In the genomic region with DNA sequence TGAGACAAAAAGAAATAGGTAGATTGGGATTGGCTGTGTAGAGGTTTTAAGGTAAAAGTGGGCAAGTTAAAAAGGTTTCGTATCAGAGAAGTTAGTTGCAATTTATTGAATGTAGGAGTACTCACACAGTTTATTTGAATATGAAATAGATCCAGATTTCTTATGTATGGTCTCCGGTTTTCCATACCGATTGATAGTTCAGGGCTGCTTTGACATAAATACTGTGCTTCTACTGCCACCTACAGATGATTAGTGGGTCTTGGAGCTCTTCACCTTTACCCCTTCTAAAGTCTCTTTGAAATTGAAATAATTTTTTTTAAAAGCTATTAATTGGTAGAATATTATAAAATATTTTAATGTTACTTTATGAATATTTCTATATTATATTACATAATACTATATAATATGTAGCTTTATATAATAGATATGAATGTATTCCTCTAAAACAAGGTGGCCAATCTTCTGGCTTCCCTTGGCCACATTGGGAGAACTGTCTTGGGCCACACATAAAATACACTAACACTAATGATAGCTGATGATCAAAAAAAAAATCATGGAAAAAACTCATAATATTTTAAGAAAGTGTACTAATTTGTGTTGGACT, we compare ENCODE assay signal across 7 cellular contexts. TPM values are rescaled to one million over a fixed set of nuclear protein-coding genes. Genes with fewer than 3 reads are reported as not detected.
DNase-seq lines count a peak whose midpoint lies in the region; ATAC-seq and TF ChIP-seq lines count a peak whose summit lies in the region.

No MANE protein-coding gene starts in this region.

- peak; percentile 75 for TF ChIP-seq CTCF in DND-41 (IDR thresholded peaks at IDR 0.05; ENCODE audit: borderline replicate concordance, extremely low read depth, low read length, poor library complexity, severe bottlenecking)
- TF ChIP-seq CTCF in HFFc6 (IDR thresholded peaks at IDR 0.05), result peak; percentile 83
- TF ChIP-seq CTCF in breast epithelium (IDR thresholded peaks at IDR 0.05), result peak in 2 of 3 donors; percentile 51 to 60
- TF ChIP-seq CTCF in left lung (IDR thresholded peaks at IDR 0.05), result peak; percentile 45 to 61

- H3K27me3 Mint-ChIP-seq in HFFc6 (ENCODE audit: insufficient read depth), result peaks cover 2% of the 10 kb centered on the region; the same call in 1 of the 2 replicates

- peaks cover 24% of the 10 kb centered on the region for H3K36me3 ChIP-seq in DND-41 (ENCODE audit: insufficient read depth, low read length)
- H3K36me3 ChIP-seq in breast epithelium, result no peaks in the 10 kb centered on the region
- H3K36me3 ChIP-seq in left lung, result no peaks in the 10 kb centered on the region

- no peaks in the 10 kb centered on the region for H3K27me3 ChIP-seq in DND-41 (ENCODE audit: insufficient read depth, low read length, poor library complexity)
- no peaks in the 10 kb centered on the region for H3K27me3 ChIP-seq in breast epithelium
- no peaks in the 10 kb centered on the region for H3K27me3 ChIP-seq in left lung

- peaks cover 13% of the 10 kb centered on the region; the same call in 1 of the 2 replicates for H4K20me1 ChIP-seq in DND-41 (ENCODE audit: insufficient read depth, low read length)

- H3K79me2 ChIP-seq in DND-41 (ENCODE audit: insufficient read depth, low read length), result peaks cover 18% of the 10 kb centered on the region

- no peak for TF ChIP-seq POLR2A in breast epithelium (IDR thresholded peaks at IDR 0.05)

- H3K9ac ChIP-seq in DND-41 (ENCODE audit: low read depth, low read length), result no peak overlapping the region

- H3K4me3 Mint-ChIP-seq in HFFc6, result no peak overlapping the region

- ATAC-seq in DND-41 (ENCODE audit: insufficient read depth, low read depth) (peak; percentile 82), left lung (peak; percentile 72), HG02981 (IDR thresholded peaks at IDR 0.05; ENCODE audit: unreplicated experiment) (no peak)

- DNase-seq in DND-41 (no peak), HFFc6 (peak; percentile 26), NCI-H82 treated with DMSO at 0.1 percent for 48 hours (lab: John Stamatoyannopoulos, UW; ENCODE audit: unreplicated experiment) (peak; percentile 40), breast epithelium (ENCODE audit: low spot score in 2 of 2) (no peak), left lung (no peak), middle frontal gyrus (ENCODE audit: extremely low spot score, low spot score) (no peak)

- intact Hi-C loops in breast epithelium (cut with DNase I; ENCODE audit: low total_unique reads) (loop anchor here (5.0 kb wide), 1 partner anchor 89 kb away; no protein-coding TSS in a partner anchor), left lung (cut with DNase I) (loop anchor here in 1 of 2 donors (5.0 kb wide), 1 partner anchor 89 kb away; no protein-coding TSS in a partner anchor)

- H3K4me2 ChIP-seq in DND-41 (ENCODE audit: insufficient read depth, low read length), result no peak overlapping the region

- no peaks in the 10 kb centered on the region for H3K9me3 Mint-ChIP-seq in HFFc6

- H3K4me1 ChIP-seq in DND-41 (ENCODE audit: insufficient read depth, low read length) (no peaks in the 10 kb centered on the region), breast epithelium (no peaks in the 10 kb centered on the region), left lung (peaks cover 0 to 29% of the 10 kb centered on the region in 2 donors)

- no peak overlapping the region for H3K27ac Mint-ChIP-seq in HFFc6

- H3K9me3 ChIP-seq in DND-41 (ENCODE audit: insufficient read depth, low read length, severe bottlenecking) (no peaks in the 10 kb centered on the region), breast epithelium (no peaks in the 10 kb centered on the region), left lung (no peaks in the 10 kb centered on the region)

- H3K4me1 Mint-ChIP-seq in HFFc6 (ENCODE audit: low read depth), result no peaks in the 10 kb centered on the region

- no peak overlapping the region for H2AFZ ChIP-seq in DND-41 (ENCODE audit: low read depth, low read length)

- H3K36me3 Mint-ChIP-seq in HFFc6 (ENCODE audit: low read depth), result no peaks in the 10 kb centered on the region

- no peak overlapping the region for H3K4me3 ChIP-seq in DND-41 (ENCODE audit: low read depth in 1 of 2, low read length in 2 of 2)
- no peak overlapping the region for H3K4me3 ChIP-seq in breast epithelium
- no peak overlapping the region for H3K4me3 ChIP-seq in left lung

- H3K27ac ChIP-seq in DND-41 (ENCODE audit: low read length), result no peak overlapping the region
- no peak overlapping the region for H3K27ac ChIP-seq in breast epithelium
- H3K27ac ChIP-seq in left lung, result no peak overlapping the region

RNA-seq across cellular contexts. Expression of gene GPR18, which starts 7.7 kb away (rescaled TPM):
- not detected for total RNA-seq in HFFc6 (2021; fragmentation: NEBNext Ultra II Directional; extraction: Animal tissue kit (Norgen Biotek cat#: 25700))
- under 1 TPM in 1 of 3 donors, not detected in 2; 0.32 TPM for total RNA-seq in breast epithelium
- total RNA-seq in left lung, result under 1 TPM; 0.17 to 0.55 TPM

RNA-seq across cellular contexts. Expression of gene GPR183, which starts 41.3 kb away (rescaled TPM):
- total RNA-seq in HFFc6 (2021; fragmentation: NEBNext Ultra II Directional; extraction: Animal tissue kit (Norgen Biotek cat#: 25700)), result under 1 TPM in 1 of 6 experiments, not detected in 5; 0.17 TPM
- total RNA-seq in breast epithelium (10 to 100 TPM; 10.2 to 30.1 (median 21.4) TPM), left lung (10 to 100 TPM in 1 of 2 donors, 1 to 10 TPM in 1; 7.4 to 10.9 TPM)

Comparison
In these comparisons a context has a peak if more than half of its experiments do, and no peak if none do; other contexts are left out.
1. DNase-seq: peak in HFFc6 (single experiment) and NCI-H82 treated with DMSO at 0.1 percent for 48 hours (single experiment); none in DND-41 (single experiment), breast epithelium (0 of 2), left lung (0 of 2) and middle frontal gyrus (single experiment).
2. RNA of gene GPR183, which starts 41.3 kb away (total RNA-seq): 10.2 to 30.1 TPM in breast epithelium and 7.4 to 10.9 TPM in left lung; 0.17 TPM in HFFc6; every median in the first group is over 4 times any median in the second.
3. Peak in every context shown above with its lines, with median percentiles within 50 percentile points of each other: CTCF ChIP-seq.